12 cellular contexts compared by ENCODE assay signal in genomic region chr16:49280861-49281331, GRCh38. TPM values are rescaled to one million over a fixed set of nuclear protein-coding genes. Genes with fewer than 3 reads are reported as not detected.
DNase-seq lines count a peak whose midpoint lies in the region; ATAC-seq, FAIRE-seq and TF ChIP-seq lines count a peak whose summit lies in the region.
"Had no signal": no experiment of that assay in that cellular context is flagged by ENCODE, and none has a peak within 500 bp of the region (broad histone marks: within the 10 kb centered on the region; RNA-seq: fewer than 3 reads in every experiment).

No MANE protein-coding gene starts in this region.

- H3K4me2 ChIP-seq in endothelial cell of umbilical vein (ENCODE audit: insufficient read depth, low read length) (no peak overlapping the region), osteoblast (ENCODE audit: insufficient read depth, low read length) (no peak overlapping the region)

- no peaks in the 10 kb centered on the region for H4K20me1 ChIP-seq in endothelial cell of umbilical vein (replicated peaks; ENCODE audit: control insufficient read depth, extremely low read depth, insufficient read depth, low read length)
- H4K20me1 ChIP-seq in osteoblast (ENCODE audit: insufficient read depth, low read length) = no peaks in the 10 kb centered on the region

- intact Hi-C loops in activated CD4-positive, alpha-beta T cell treated with anti-CD3 and anti-CD28 coated beads for 36 hours (cut with DNase I, micrococcal nuclease) = loop anchor here in 1 of 2 experiments (5.0 to 10.0 kb wide), 6 partner anchors 576 to 1819 kb away; partner anchors contain the start of genes ITFG1, LONP2, NKD1 and PHKB
- intact Hi-C loops in endothelial cell of umbilical vein (cut with micrococcal nuclease) = no loop called here
- intact Hi-C loops in uterus (cut with DNase I; ENCODE audit: low total_unique reads) = no loop called here

- TF ChIP-seq POLR2A in endothelial cell of umbilical vein (IDR thresholded peaks at IDR 0.05; ENCODE audit: low read depth, low read length) = no peak
- no peak for TF ChIP-seq POLR2A in uterus (IDR thresholded peaks at IDR 0.05)

- dilution Hi-C loops in endothelial cell of umbilical vein (cut with MboI; ENCODE audit: extremely low pct_ligation_motif_present, low sequenced_read_pairs) = no loop called here

- H3K9me3 ChIP-seq in endothelial cell of umbilical vein (replicated peaks; ENCODE audit: control insufficient read depth, insufficient read depth, low read length) (no peaks in the 10 kb centered on the region), osteoblast (ENCODE audit: low read depth, low read length) (no peaks in the 10 kb centered on the region), uterus (no peaks in the 10 kb centered on the region)

- H3K27ac Mint-ChIP-seq in activated CD4-positive, alpha-beta T cell treated with anti-CD3 and anti-CD28 coated beads, Interleukin-2, amount 10 ng/mL, durations not matched to agents 7 days and 5 days = peak overlapping the region; percentile 54
- H3K27ac Mint-ChIP-seq in activated CD4-positive, alpha-beta T cell treated with anti-CD3 and anti-CD28 coated beads for 36 hours = no peak overlapping the region

- H2AFZ ChIP-seq in endothelial cell of umbilical vein (ENCODE audit: low read depth, low read length) (no peak overlapping the region), osteoblast (ENCODE audit: low read length) (no peak overlapping the region)

- FAIRE-seq in endothelial cell of umbilical vein (lab: Jason Lieb, UNC) = no peak
- FAIRE-seq: urothelium cell line had no signal

- ATAC-seq in activated CD4-positive, alpha-beta T cell treated with anti-CD3 and anti-CD28 coated beads for 36 hours = no peak
- ATAC-seq in HG03521 (IDR thresholded peaks at IDR 0.05; ENCODE audit: unreplicated experiment) = no peak
- no peak for ATAC-seq in GM18498 (IDR thresholded peaks at IDR 0.05; ENCODE audit: unreplicated experiment)

- peaks cover 3% of the 10 kb centered on the region for H3K36me3 Mint-ChIP-seq in activated CD4-positive, alpha-beta T cell treated with anti-CD3 and anti-CD28 coated beads, Interleukin-2, amount 10 ng/mL, durations not matched to agents 7 days and 5 days (ENCODE audit: low read depth)
- H3K36me3 Mint-ChIP-seq in activated CD4-positive, alpha-beta T cell treated with anti-CD3 and anti-CD28 coated beads for 36 hours (ENCODE audit: low read depth) = no peaks in the 10 kb centered on the region

- TF ChIP-seq CTCF in endothelial cell of umbilical vein (IDR thresholded peaks at IDR 0.05; ENCODE audit: extremely low read depth in 1 of 2, insufficient read depth in 1 of 2, low read depth in 1 of 2, low read length in 2 of 2) = no peak
- no peak for TF ChIP-seq CTCF in osteoblast (IDR thresholded peaks at IDR 0.05; ENCODE audit: extremely low read depth, low read depth, low read length)
- no peak for TF ChIP-seq CTCF in uterus (IDR thresholded peaks at IDR 0.05)

- DNase-seq in activated CD4-positive, alpha-beta T cell treated with anti-CD3 and anti-CD28 coated beads, Interleukin-2, amount 10 ng/mL, durations not matched to agents 7 days and 5 days = no peak
- no peak for DNase-seq in activated CD4-positive, alpha-beta T cell treated with anti-CD3 and anti-CD28 coated beads for 36 hours
- DNase-seq in H7 (peak; percentile 40), endothelial cell of umbilical vein (ENCODE audit: low read depth, low spot score) (no peak), osteoblast (ENCODE audit: insufficient read length, low spot score, missing footprints) (peak; percentile 81), uterus (no peak)

- H3K27ac ChIP-seq in endothelial cell of umbilical vein (ENCODE audit: insufficient read depth, low read depth, low read length) (no peak overlapping the region), osteoblast (ENCODE audit: low read depth, low read length) (no peak overlapping the region), uterus (no peak overlapping the region)
- H3K27ac ChIP-seq: skin epidermis had no signal

- H3K4me1 Mint-ChIP-seq in activated CD4-positive, alpha-beta T cell treated with anti-CD3 and anti-CD28 coated beads, Interleukin-2, amount 10 ng/mL, durations not matched to agents 7 days and 5 days = peaks cover 9% of the 10 kb centered on the region
- peaks cover 11% of the 10 kb centered on the region for H3K4me1 Mint-ChIP-seq in activated CD4-positive, alpha-beta T cell treated with anti-CD3 and anti-CD28 coated beads for 36 hours

- H3K79me2 ChIP-seq in endothelial cell of umbilical vein (ENCODE audit: control insufficient read depth, insufficient read depth, low read length) (no peaks in the 10 kb centered on the region), osteoblast (ENCODE audit: insufficient read depth, low read length) (no peaks in the 10 kb centered on the region)

- H3K4me1 ChIP-seq in endothelial cell of umbilical vein (ENCODE audit: control insufficient read depth, extremely low read depth, insufficient read depth, low read length) (peaks cover 2% of the 10 kb centered on the region), osteoblast (ENCODE audit: insufficient read depth, low read length) (no peaks in the 10 kb centered on the region), uterus (peaks cover 0 to 19% of the 10 kb centered on the region in 2 donors)

- BruUV-seq in endothelial cell of umbilical vein (replicated peaks; lab: Mats Ljungman, UMichigan) = no TSS peak

- POLR2A ChIA-PET in activated CD4-positive, alpha-beta T cell treated with anti-CD3 and anti-CD28 coated beads, Interleukin-2, amount 10 ng/mL, durations not matched to agents 7 days and 5 days (lab: Charles Lee) = no interaction called here
- POLR2A ChIA-PET in activated CD4-positive, alpha-beta T cell treated with anti-CD3 and anti-CD28 coated beads for 36 hours (lab: Charles Lee) = no interaction called here
- POLR2A ChIA-PET in endothelial cell of umbilical vein (lab: Charles Lee) = no interaction called here

- no peaks in the 10 kb centered on the region for H3K9me3 Mint-ChIP-seq in activated CD4-positive, alpha-beta T cell treated with anti-CD3 and anti-CD28 coated beads, Interleukin-2, amount 10 ng/mL, durations not matched to agents 7 days and 5 days
- H3K9me3 Mint-ChIP-seq in activated CD4-positive, alpha-beta T cell treated with anti-CD3 and anti-CD28 coated beads for 36 hours (ENCODE audit: low read depth) = no peaks in the 10 kb centered on the region

- H3K27me3 ChIP-seq in H7 (ENCODE audit: control insufficient read depth, insufficient read depth, low read length) (peaks cover 92% of the 10 kb centered on the region), endothelial cell of umbilical vein (ENCODE audit: control insufficient read depth in 2 of 2, insufficient read depth in 2 of 2, low read length in 2 of 2) (peaks cover 66 to 75% of the 10 kb centered on the region in 2 experiments), osteoblast (ENCODE audit: insufficient read depth, low read length) (peaks cover 68% of the 10 kb centered on the region), uterus (peaks cover 2 to 82% of the 10 kb centered on the region in 2 donors)

- no peak overlapping the region for H3K4me3 Mint-ChIP-seq in activated CD4-positive, alpha-beta T cell treated with anti-CD3 and anti-CD28 coated beads, Interleukin-2, amount 10 ng/mL, durations not matched to agents 7 days and 5 days
- H3K4me3 Mint-ChIP-seq in activated CD4-positive, alpha-beta T cell treated with anti-CD3 and anti-CD28 coated beads for 36 hours = no peak overlapping the region

- H3K4me3 ChIP-seq in H7 (ENCODE audit: insufficient read depth, low read depth, low read length) = peak overlapping the region; percentile 52
- H3K4me3 ChIP-seq in endothelial cell of umbilical vein (replicated peaks in 1 of 3; ENCODE audit: insufficient read depth in 1 of 3, low read depth in 1 of 3, low read length in 3 of 3) = no peak overlapping the region
- H3K4me3 ChIP-seq in osteoblast (ENCODE audit: insufficient read depth, low read length) = no peak overlapping the region
- no peak overlapping the region for H3K4me3 ChIP-seq in uterus

- H3K36me3 ChIP-seq in H7 (replicated peaks; ENCODE audit: control insufficient read depth, insufficient read depth, low read length) (no peaks in the 10 kb centered on the region), endothelial cell of umbilical vein (ENCODE audit: control insufficient read depth in 2 of 2, extremely low read depth in 1 of 2, insufficient read depth in 2 of 2, low read length in 2 of 2) (no peaks in the 10 kb centered on the region), osteoblast (ENCODE audit: insufficient read depth, low read length) (no peaks in the 10 kb centered on the region), uterus (no peaks in the 10 kb centered on the region)

- no peak overlapping the region for H3K9ac ChIP-seq in endothelial cell of umbilical vein (replicated peaks; ENCODE audit: extremely low read depth, insufficient read depth, low read length)

- CTCF ChIA-PET in activated CD4-positive, alpha-beta T cell treated with anti-CD3 and anti-CD28 coated beads, Interleukin-2, amount 10 ng/mL, durations not matched to agents 7 days and 5 days (lab: Charles Lee) = no interaction called here
- CTCF ChIA-PET in activated CD4-positive, alpha-beta T cell treated with anti-CD3 and anti-CD28 coated beads for 36 hours (lab: Charles Lee) = no interaction called here
- CTCF ChIA-PET in endothelial cell of umbilical vein (lab: Charles Lee) = no interaction called here

- H3K9me1 ChIP-seq in endothelial cell of umbilical vein (replicated peaks; ENCODE audit: control insufficient read depth, extremely low read depth, insufficient read depth, low read length) = no peaks in the 10 kb centered on the region

- peaks cover 78% of the 10 kb centered on the region for H3K27me3 Mint-ChIP-seq in activated CD4-positive, alpha-beta T cell treated with anti-CD3 and anti-CD28 coated beads, Interleukin-2, amount 10 ng/mL, durations not matched to agents 7 days and 5 days
- peaks cover 63% of the 10 kb centered on the region for H3K27me3 Mint-ChIP-seq in activated CD4-positive, alpha-beta T cell treated with anti-CD3 and anti-CD28 coated beads for 36 hours

RNA-seq across cellular contexts. Expression of gene CBLN1, which starts 0.7 kb away (rescaled TPM):
- not detected for total RNA-seq in activated CD4-positive, alpha-beta T cell treated with anti-CD3 and anti-CD28 coated beads, Interleukin-2, amount 10 ng/mL, durations not matched to agents 7 days and 5 days
- not detected for total RNA-seq in activated CD4-positive, alpha-beta T cell treated with anti-CD3 and anti-CD28 coated beads for 36 hours
- total RNA-seq in H7 (2014; rRNA removed; shearing (Covaris generic)) = 0.74 and 2.5 TPM in 2 replicates
- total RNA-seq in endothelial cell of umbilical vein (not detected in 2 replicates), osteoblast (not detected in 2 replicates), uterus (1 to 10 TPM in 1 of 4 donors, under 1 TPM in 1, not detected in 2; 0.83 to 2.4 TPM)
- not detected in 2 replicates for polyA plus RNA-seq in endothelial cell of umbilical vein
- polyA plus RNA-seq in endothelial cell of umbilical vein (2011; cell fraction: cytosol; rRNA removed) = not detected in 2 replicates
- not detected in 2 replicates for polyA plus RNA-seq in endothelial cell of umbilical vein (2011; cell fraction: nucleus; rRNA removed)
- not detected in 2 replicates for polyA plus RNA-seq in endothelial cell of umbilical vein (2012)
- not detected in 2 replicates for polyA minus RNA-seq in endothelial cell of umbilical vein
- not detected for polyA minus RNA-seq in endothelial cell of umbilical vein (2011; cell fraction: cytosol; rRNA and poly(A)+ RNA removed)
- not detected in 2 replicates for polyA minus RNA-seq in endothelial cell of umbilical vein (2011; cell fraction: nucleus; rRNA and poly(A)+ RNA removed)
- total RNA-seq: mononuclear cell; T-helper 2 cell treated with Interferon-gamma antibody and Interleukin-4, amounts not matched to agents 100 ng/mL and 5 ng/mL, for 36 hours had no signal

Comparison
In these comparisons a context has a peak if more than half of its experiments do, and no peak if none do; other contexts are left out.
1. DNase-seq: peak in H7 (single experiment) and osteoblast (single experiment); none in activated CD4-positive, alpha-beta T cell treated with anti-CD3 and anti-CD28 coated beads, Interleukin-2, amount 10 ng/mL, durations not matched to agents 7 days and 5 days (single experiment), activated CD4-positive, alpha-beta T cell treated with anti-CD3 and anti-CD28 coated beads for 36 hours (single experiment), endothelial cell of umbilical vein (single experiment) and uterus (0 of 2).